Comparison of ENCODE assay signal across 26 cellular contexts in the genomic region with DNA sequence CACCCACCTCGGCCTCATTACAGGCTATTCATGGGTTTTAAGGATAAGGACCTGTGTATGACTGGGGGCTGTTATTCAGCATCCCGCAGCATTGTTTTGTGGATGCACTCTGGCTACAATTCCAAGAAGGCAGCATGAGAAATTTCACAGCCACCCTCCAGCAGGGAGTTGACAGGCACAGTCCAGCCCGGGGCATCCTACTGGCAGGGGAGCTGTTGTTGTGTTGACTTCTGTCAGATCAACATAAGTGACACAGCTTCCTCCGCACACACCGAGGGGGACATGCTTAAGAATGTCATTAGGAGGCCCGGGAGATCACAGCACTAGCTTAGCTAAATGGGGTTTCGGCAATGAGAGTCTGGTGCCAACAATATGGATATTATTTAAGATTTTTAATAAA.
"Had no signal": no experiment of that assay in that cellular context is flagged by ENCODE, and none has a peak within 500 bp of the region (broad histone marks: within the 10 kb centered on the region; RNA-seq: fewer than 3 reads in every experiment).

No MANE protein-coding gene starts in this region.

- H3K27me3 ChIP-seq: left lung, pancreas, suprapubic skin, tibial artery, upper lobe of right lung had no signal

- H3K4me3 ChIP-seq: left lung, lung, pancreas, prostate gland, skin epidermis, suprapubic skin, thoracic aorta, tibial artery, upper lobe of right lung had no signal

- H3K27ac Mint-ChIP-seq: immature natural killer cell; naive thymus-derived CD8-positive, alpha-beta T cell; nephron; stimulated activated naive B cell treated with anti-CD40 and anti-IgM and Interleukin-4, amounts not matched to agents 10 μg/mL and 1 μg/mL and 100 μg/mL, for 72 hours; stimulated activated naive CD8-positive, alpha-beta T cell treated with anti-CD3 and anti-CD28 coated beads, Interleukin-15, Interleukin-2, amounts not matched to agents 100 ng/mL and 50 ng/mL, for 24 hours had no signal

- H3K4me1 ChIP-seq: left lung, pancreas, prostate gland, suprapubic skin, tibial artery, upper lobe of right lung had no signal

- H3K27me3 Mint-ChIP-seq: stimulated activated naive B cell treated with anti-CD40 and anti-IgM and Interleukin-4, amounts not matched to agents 10 μg/mL and 1 μg/mL and 100 μg/mL, for 72 hours; stimulated activated naive CD8-positive, alpha-beta T cell treated with anti-CD3 and anti-CD28 coated beads, Interleukin-15, Interleukin-2, amounts not matched to agents 100 ng/mL and 50 ng/mL, for 24 hours had no signal

- DNase-seq: hippocampal formation; immature natural killer cell; kidney; left colon; left lung; naive thymus-derived CD8-positive, alpha-beta T cell; nucleus accumbens; pancreas; posterior cingulate gyrus; retina; right cardiac atrium; stimulated activated CD4-positive, alpha-beta T cell treated with anti-CD3 and anti-CD28 coated beads, Interleukin-12 subunit alpha, Interleukin-12 subunit beta, amount 100 ng/mL, for 4 hours; stimulated activated CD4-positive, alpha-beta T cell treated with anti-CD3 and anti-CD28 coated beads, Interleukin-15, amount 100 ng/mL, for 24 hours; stimulated activated CD4-positive, alpha-beta T cell treated with anti-CD3 and anti-CD28 coated beads, Interleukin-2, amount 100 ng/mL, for 24 hours; stimulated activated CD4-positive, alpha-beta T cell treated with anti-CD3 and anti-CD28 coated beads, Interleukin-4, amount 100 ng/mL, for 1 hour; stimulated activated naive B cell treated with anti-CD40 and anti-IgM and Interleukin-4, amounts not matched to agents 10 μg/mL and 1 μg/mL and 100 μg/mL, for 72 hours; tibial artery; trophoblast cell; upper lobe of right lung had no signal

- H3K9me3 ChIP-seq: left lung, pancreas, prostate gland, suprapubic skin, thoracic aorta, tibial artery, upper lobe of right lung had no signal

- H3K36me3 ChIP-seq: left lung, pancreas, prostate gland, suprapubic skin, thoracic aorta, tibial artery, upper lobe of right lung had no signal

- H3K4me3 Mint-ChIP-seq: immature natural killer cell; naive thymus-derived CD8-positive, alpha-beta T cell; nephron; stimulated activated naive B cell treated with anti-CD40 and anti-IgM and Interleukin-4, amounts not matched to agents 10 μg/mL and 1 μg/mL and 100 μg/mL, for 72 hours; stimulated activated naive CD8-positive, alpha-beta T cell treated with anti-CD3 and anti-CD28 coated beads, Interleukin-15, Interleukin-2, amounts not matched to agents 100 ng/mL and 50 ng/mL, for 24 hours had no signal

- H3K27ac ChIP-seq: left lung, pancreas, prostate gland, skin epidermis, suprapubic skin, thoracic aorta, tibial artery, upper lobe of right lung had no signal

- H3K4me1 Mint-ChIP-seq: nephron; stimulated activated naive B cell treated with anti-CD40 and anti-IgM and Interleukin-4, amounts not matched to agents 10 μg/mL and 1 μg/mL and 100 μg/mL, for 72 hours had no signal
